9 cellular contexts compared by ENCODE assay signal in the genomic region with DNA sequence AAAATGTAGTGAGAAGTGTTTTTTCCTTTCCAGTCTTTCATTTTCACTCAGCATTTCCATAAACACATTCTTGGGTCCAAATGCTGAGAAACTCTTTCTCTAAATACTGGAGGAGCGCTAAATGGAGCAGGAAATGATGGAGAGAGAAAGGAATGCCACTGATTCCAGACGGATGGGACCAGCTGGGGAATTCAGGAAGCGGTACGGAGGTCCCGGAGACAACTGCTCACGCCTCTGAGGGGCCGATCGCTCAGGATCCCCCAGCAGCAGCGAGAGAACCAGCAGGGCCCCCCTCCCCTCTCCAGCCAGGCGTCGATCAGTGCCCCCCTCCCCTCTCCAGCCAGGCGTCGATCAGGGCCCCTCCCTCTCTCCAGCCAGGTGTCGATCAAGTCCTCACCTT. TPM values are rescaled to one million over a fixed set of nuclear protein-coding genes. Genes with fewer than 3 reads are reported as not detected.
A peak's percentile ranks its signal among the peaks of the same experiment; 100 is the strongest.
DNase-seq lines count a peak whose midpoint lies in the region; ATAC-seq, FAIRE-seq and TF ChIP-seq lines count a peak whose summit lies in the region.
"Had no signal": no experiment of that assay in that cellular context is flagged by ENCODE, and none has a peak within 500 bp of the region (broad histone marks: within the 10 kb centered on the region; RNA-seq: fewer than 3 reads in every experiment).

No MANE protein-coding gene starts in this region.

- 0 out of 2 replicates have a peak, but pooled peaks cover 2% of the 10 kb centered on the region for H3K23me2 ChIP-seq in H1 (ENCODE audit: low read depth, low read length)

- in situ Hi-C loops in KBM-7 (cut with MboI; ENCODE audit: low pct_unique_long_range_greater_than_20kb, low sequenced_read_pairs): no loop called here

- no peak overlapping the region for H2AFZ ChIP-seq in H1 (ENCODE audit: low read length)

- no peak overlapping the region for H4K91ac ChIP-seq in H1 (replicated peaks; ENCODE audit: insufficient read length, low read length)

- POLR2A ChIA-PET in H1 (lab: Charles Lee; ENCODE audit: partially characterized antibody): interaction anchor here (1.0 to 1.5 kb wide), 4 partner anchors 13 to 102 kb away, joined by 3 to 4 read pairs (median 4); partner anchors contain the start of gene RASA3

- no peak overlapping the region; the same call in 1 of the 2 replicates for H4K8ac ChIP-seq in H1 (ENCODE audit: extremely low read depth, insufficient read depth, low read length)

- H3K9me3 Mint-ChIP-seq in activated T-helper 2 cell treated with anti-CD3 and anti-CD28 coated beads, Interferon-gamma antibody, Interleukin-2, Interleukin-4, amounts not matched to agents 10 μg/mL and 5 μg/mL and 100 μg/mL, durations not matched to agents 14 hours and 24 hours and 36 hours: no peaks in the 10 kb centered on the region

- H2BK20ac ChIP-seq in H1 (ENCODE audit: low read length): no peak overlapping the region

- no peak overlapping the region for H2BK12ac ChIP-seq in H1 (ENCODE audit: low read depth, low read length)

- WGBS in H1 (ENCODE audit: extremely low coverage in 1 of 2, insufficient coverage in 1 of 2, insufficient read length in 1 of 2, insufficient replicate concordance in 2 of 2, low coverage in 1 of 2, low lambda C conversion rate in 2 of 2, missing lambda C conversion rate in 1 of 2), 2 experiments: 2% methylated on average over 8 of the region's 14 CpGs; no CpG with 5 or more reads in 1 of the 2 experiments

- no peaks in the 10 kb centered on the region; a peak in 1 of 4 replicates for H3K9me3 ChIP-seq in H1 (ENCODE audit: insufficient read depth in 2 of 2, low read depth in 1 of 2, low read length in 1 of 2)

- no peak overlapping the region for H3K56ac ChIP-seq in H1 (replicated peaks; ENCODE audit: insufficient read length, low read depth, low read length)

- no peak overlapping the region for H2BK15ac ChIP-seq in H1 (ENCODE audit: low read length)

- no peak for TF ChIP-seq POLR2A in H1 (IDR thresholded peaks at IDR 0.05; ENCODE audit: control extremely low read depth in 1 of 2, low read depth in 2 of 2, low read length in 2 of 2)

- H3K4me3 Mint-ChIP-seq in activated T-helper 2 cell treated with anti-CD3 and anti-CD28 coated beads, Interferon-gamma antibody, Interleukin-2, Interleukin-4, amounts not matched to agents 10 μg/mL and 5 μg/mL and 100 μg/mL, durations not matched to agents 14 hours and 24 hours and 36 hours (ENCODE audit: low read depth): no peak overlapping the region

- no peaks in the 10 kb centered on the region for H3K27me3 ChIP-seq in H1 (replicated peaks in 1 of 4; ENCODE audit: control insufficient read depth in 3 of 4, extremely low read depth in 1 of 4, insufficient read depth in 3 of 4, low read length in 3 of 4)

- no peak overlapping the region for H3K27ac Mint-ChIP-seq in activated T-helper 2 cell treated with anti-CD3 and anti-CD28 coated beads, Interferon-gamma antibody, Interleukin-2, Interleukin-4, amounts not matched to agents 10 μg/mL and 5 μg/mL and 100 μg/mL, durations not matched to agents 14 hours and 24 hours and 36 hours

- TF ChIP-seq CTCF in H1 (IDR thresholded peaks at IDR 0.05; ENCODE audit: control extremely low read depth in 1 of 3, insufficient read depth in 1 of 3, low read depth in 1 of 3, low read length in 3 of 3): no peak

- H3K79me1 ChIP-seq in H1 (ENCODE audit: low read depth, low read length): peaks cover 14% of the 10 kb centered on the region

- no peak for TF ChIP-seq EP300 in H1 (IDR thresholded peaks at IDR 0.05; ENCODE audit: borderline replicate concordance in 1 of 2, low read depth in 2 of 2, low read length in 2 of 2)

- H3K4me2 ChIP-seq in H1 (ENCODE audit: insufficient read depth in 1 of 2, low read depth in 2 of 2, low read length in 2 of 2): peak overlapping the region; percentile 21 to 56

- ATAC-seq in HG02970 (IDR thresholded peaks at IDR 0.05; ENCODE audit: low FRiP score, unreplicated experiment) (no peak), HG03097 (IDR thresholded peaks at IDR 0.05; ENCODE audit: low FRiP score, unreplicated experiment) (no peak)

- H3K4ac ChIP-seq in H1 (replicated peaks; ENCODE audit: insufficient read length, low read depth, low read length): no peak overlapping the region

- H4K5ac ChIP-seq in H1 (ENCODE audit: insufficient read length, low read depth, low read length): peak overlapping the region; percentile 29

- DNase-seq in AG20443 (ENCODE audit: low spot score): peak; percentile 85
- peak; percentile 24 for DNase-seq in NCI-H460 (ENCODE audit: extremely low read depth, low read depth)
- no peak for DNase-seq in H1 (ENCODE audit: low read depth in 1 of 2, low spot score in 2 of 2)
- peak; percentile 97 for DNase-seq in myocyte (ENCODE audit: low read depth)
- no peak for DNase-seq in KBM-7
- DNase-seq in activated T-helper 2 cell treated with anti-CD3 and anti-CD28 coated beads, Interferon-gamma antibody, Interleukin-2, Interleukin-4, amounts not matched to agents 10 μg/mL and 5 μg/mL and 100 μg/mL, durations not matched to agents 14 hours and 24 hours and 36 hours (ENCODE audit: low spot score): no peak

- no peak overlapping the region for H2BK120ac ChIP-seq in H1 (replicated peaks; ENCODE audit: low read depth, low read length)

- no peak overlapping the region for H2AK5ac ChIP-seq in H1 (ENCODE audit: low read depth, low read length)

- no peak overlapping the region for H2BK5ac ChIP-seq in H1 (ENCODE audit: low read depth, low read length)

- H4K20me1 ChIP-seq in H1 (replicated peaks in 1 of 2; ENCODE audit: control insufficient read depth in 1 of 2, insufficient read depth in 2 of 2, low read length in 2 of 2): peaks cover 3 to 6% of the 10 kb centered on the region in 2 experiments

- no peak overlapping the region for H3K23ac ChIP-seq in H1 (ENCODE audit: insufficient read length)

- no peak overlapping the region for H3K14ac ChIP-seq in H1 (ENCODE audit: insufficient read length)

- no peak for TF ChIP-seq RAD21 in H1 (IDR thresholded peaks at IDR 0.05 in 1 of 2, conservative IDR thresholded peaks at IDR 0.05 in 1 of 2; ENCODE audit: low read depth in 2 of 2, low read length in 2 of 2)

- H3K4me1 ChIP-seq in H1 (replicated peaks in 1 of 4; ENCODE audit: control insufficient read depth in 3 of 4, insufficient read depth in 4 of 4, low read length in 3 of 4): peaks cover 7 to 19% (median 13%) of the 10 kb centered on the region in 4 experiments

- H3K79me2 ChIP-seq in H1 (ENCODE audit: control insufficient read depth in 1 of 2, insufficient read depth in 2 of 2, low read length in 2 of 2): peaks cover 0 to 30% of the 10 kb centered on the region in 2 experiments; a peak in 2 of 4 replicates

- H3K36me3 Mint-ChIP-seq in activated T-helper 2 cell treated with anti-CD3 and anti-CD28 coated beads, Interferon-gamma antibody, Interleukin-2, Interleukin-4, amounts not matched to agents 10 μg/mL and 5 μg/mL and 100 μg/mL, durations not matched to agents 14 hours and 24 hours and 36 hours (ENCODE audit: low read depth): peaks cover 8% of the 10 kb centered on the region

- CTCF ChIA-PET in H1 (lab: Charles Lee; ENCODE audit: partially characterized antibody): interaction anchor here (1.0 kb wide), 1 partner anchor 11 kb away, joined by 3 read pairs; no protein-coding TSS in a partner anchor

- no peaks in the 10 kb centered on the region for H3K27me3 Mint-ChIP-seq in activated T-helper 2 cell treated with anti-CD3 and anti-CD28 coated beads, Interferon-gamma antibody, Interleukin-2, Interleukin-4, amounts not matched to agents 10 μg/mL and 5 μg/mL and 100 μg/mL, durations not matched to agents 14 hours and 24 hours and 36 hours (ENCODE audit: low read depth)

- no peak overlapping the region for H3K27ac ChIP-seq in H1 (ENCODE audit: low read depth, low read length)

- peaks cover 27% of the 10 kb centered on the region for H3K4me1 Mint-ChIP-seq in activated T-helper 2 cell treated with anti-CD3 and anti-CD28 coated beads, Interferon-gamma antibody, Interleukin-2, Interleukin-4, amounts not matched to agents 10 μg/mL and 5 μg/mL and 100 μg/mL, durations not matched to agents 14 hours and 24 hours and 36 hours (ENCODE audit: low read depth)

- H3K4me3 ChIP-seq in H1 (ENCODE audit: extremely low read depth in 1 of 4, insufficient read depth in 2 of 4, low read depth in 3 of 4, low read length in 4 of 4): peak overlapping the region in 3 of 4 experiments; percentile 19 to 48 (median 24); a peak in 5 of 8 replicates
- H3K4me3 ChIP-seq: lung had no signal

- no peak overlapping the region for H3K9ac ChIP-seq in H1 (replicated peaks in 1 of 4; ENCODE audit: extremely low read depth in 1 of 4, low read depth in 3 of 4, low read length in 3 of 4)

- H3K18ac ChIP-seq in H1 (ENCODE audit: extremely low read depth, low read length): no peak overlapping the region

- FAIRE-seq in H1 (lab: Jason Lieb, UNC): no peak

- no peaks in the 10 kb centered on the region for H3K36me3 ChIP-seq in H1 (ENCODE audit: control insufficient read depth in 2 of 4, insufficient read depth in 4 of 4, low read length in 3 of 4)

- intact Hi-C loops in activated T-helper 2 cell treated with anti-CD3 and anti-CD28 coated beads, Interferon-gamma antibody, Interleukin-2, Interleukin-4, amounts not matched to agents 10 μg/mL and 5 μg/mL and 100 μg/mL, durations not matched to agents 14 hours and 24 hours and 36 hours (cut with micrococcal nuclease): no loop called here

RNA-seq across cellular contexts. Expression of gene RASA3, which starts 13.2 kb away (rescaled TPM):
- total RNA-seq in NCI-H460 (2014; rRNA removed; shearing (Covaris generic)): 12.4 and 14.2 TPM in 2 replicates
- 11.7 and 16.6 TPM in 2 replicates for polyA plus RNA-seq in NCI-H460 (2014; cell fraction: nucleus; rRNA removed)
- total RNA-seq in H1 (2021; fragmentation: NEBNext Ultra II Directional; extraction: Animal tissue kit (Norgen Biotek cat#: 25700)): 21.9 TPM in 2 replicates
- 7.5 and 11.0 TPM in 2 replicates for polyA plus RNA-seq in H1 (2011; rRNA removed)
- polyA plus RNA-seq in H1 (2011; cell fraction: cytosol; rRNA removed): 12.9 TPM
- 15.0 TPM for polyA plus RNA-seq in H1 (2011; cell fraction: nucleus; rRNA removed)
- polyA plus RNA-seq in H1 (2012, experiment 1 of 2): 11.8 to 14.5 TPM (median 13.4 TPM) in 4 replicates
- 7.7 TPM for polyA plus RNA-seq in H1 (2012, experiment 2 of 2)
- polyA plus RNA-seq in H1 (2013, experiment 1 of 2): 11.2 TPM
- 11.4 TPM for polyA plus RNA-seq in H1 (2013, experiment 2 of 2)
- 10.6 and 10.8 TPM in 2 replicates for polyA minus RNA-seq in H1 (2011; rRNA and poly(A)+ RNA removed)
- 11.4 TPM for polyA minus RNA-seq in H1 (2011; cell fraction: cytosol; rRNA and poly(A)+ RNA removed)
- polyA minus RNA-seq in H1 (2011; cell fraction: nucleus; rRNA and poly(A)+ RNA removed): 6.9 TPM
- total RNA-seq in myocyte: 32.1 and 36.0 TPM in 2 replicates
- 37.1 TPM for polyA plus RNA-seq in myocyte (2012)
- total RNA-seq in activated T-helper 2 cell treated with anti-CD3 and anti-CD28 coated beads, Interferon-gamma antibody, Interleukin-2, Interleukin-4, amounts not matched to agents 10 μg/mL and 5 μg/mL and 100 μg/mL, durations not matched to agents 14 hours and 24 hours and 36 hours: 13.7 and 13.9 TPM in 2 replicates

RNA-seq across cellular contexts. Expression of gene CFAP97D2, which starts 59.9 kb away (rescaled TPM):
- not detected in 2 replicates for total RNA-seq in NCI-H460 (2014; rRNA removed; shearing (Covaris generic))
- not detected in 2 replicates for polyA plus RNA-seq in NCI-H460 (2014; cell fraction: nucleus; rRNA removed)
- not detected in 2 replicates for total RNA-seq in H1 (2021; fragmentation: NEBNext Ultra II Directional; extraction: Animal tissue kit (Norgen Biotek cat#: 25700))
- not detected in 2 replicates for polyA plus RNA-seq in H1 (2011; rRNA removed)
- not detected for polyA plus RNA-seq in H1 (2011; cell fraction: cytosol; rRNA removed)
- not detected for polyA plus RNA-seq in H1 (2011; cell fraction: nucleus; rRNA removed)
- polyA plus RNA-seq in H1 (2012, experiment 1 of 2): not detected in 4 replicates
- not detected for polyA plus RNA-seq in H1 (2012, experiment 2 of 2)
- not detected for polyA plus RNA-seq in H1 (2013, experiment 1 of 2)
- polyA plus RNA-seq in H1 (2013, experiment 2 of 2): not detected
- not detected in 2 replicates for polyA minus RNA-seq in H1 (2011; rRNA and poly(A)+ RNA removed)
- polyA minus RNA-seq in H1 (2011; cell fraction: cytosol; rRNA and poly(A)+ RNA removed): not detected
- polyA minus RNA-seq in H1 (2011; cell fraction: nucleus; rRNA and poly(A)+ RNA removed): not detected
- total RNA-seq in myocyte: not detected in 2 replicates
- polyA plus RNA-seq in myocyte (2012): not detected
- total RNA-seq in activated T-helper 2 cell treated with anti-CD3 and anti-CD28 coated beads, Interferon-gamma antibody, Interleukin-2, Interleukin-4, amounts not matched to agents 10 μg/mL and 5 μg/mL and 100 μg/mL, durations not matched to agents 14 hours and 24 hours and 36 hours: not detected in 2 replicates

Comparison
In these comparisons a context has a peak if more than half of its experiments do, and no peak if none do; other contexts are left out.
1. DNase-seq: peak in AG20443 (single experiment), NCI-H460 (single experiment) and myocyte (single experiment); none in H1 (0 of 2), KBM-7 (single experiment) and activated T-helper 2 cell treated with anti-CD3 and anti-CD28 coated beads, Interferon-gamma antibody, Interleukin-2, Interleukin-4, amounts not matched to agents 10 μg/mL and 5 μg/mL and 100 μg/mL, durations not matched to agents 14 hours and 24 hours and 36 hours (single experiment).